ENCODE assay signal across 1 cellular context in the genomic region with DNA sequence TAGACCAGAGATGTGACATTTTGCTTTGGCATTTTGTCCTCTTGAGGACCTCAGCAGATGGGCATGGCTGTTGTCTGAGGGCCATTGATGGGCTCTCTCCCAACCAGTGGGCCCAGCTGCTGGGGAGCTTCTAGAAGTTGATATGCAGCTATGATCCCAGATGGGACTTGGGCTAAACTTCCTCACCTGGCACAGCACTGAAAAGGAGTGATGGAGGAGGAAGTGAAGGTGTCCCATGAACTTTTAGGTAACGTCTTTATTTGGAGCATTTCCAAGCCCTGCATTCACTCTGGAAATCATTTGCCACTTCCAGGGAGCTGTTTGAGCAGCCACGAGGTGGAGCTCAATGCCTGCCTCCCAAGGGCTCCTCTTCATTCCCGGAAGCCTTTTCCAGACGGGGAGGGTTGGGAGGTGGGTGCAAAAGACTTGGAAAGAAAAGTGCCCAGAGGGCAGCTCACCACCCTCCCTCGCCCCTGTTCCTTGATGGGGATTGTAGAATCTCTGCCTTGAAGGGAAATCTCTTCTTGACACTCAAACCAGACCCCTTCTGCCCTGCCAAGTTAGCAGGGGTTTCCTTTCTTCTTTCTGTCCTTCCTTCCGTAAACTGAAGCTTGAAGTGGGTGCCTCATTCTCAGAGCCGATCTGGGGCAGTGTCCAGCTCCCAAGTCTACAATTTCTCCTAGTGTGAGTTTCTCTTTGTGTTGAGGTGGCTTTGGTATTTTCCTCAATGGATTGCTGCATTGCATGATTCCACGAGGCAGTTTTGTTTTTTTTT.
TF ChIP-seq lines count a peak whose summit lies in the region.

No MANE protein-coding gene starts in this region.

TF ChIP-seq in HCT116, 20 proteins besides CTCF, POLR2A, EP300 and RAD21 (continued from another document):
- TF ChIP-seq, protein P1, sequence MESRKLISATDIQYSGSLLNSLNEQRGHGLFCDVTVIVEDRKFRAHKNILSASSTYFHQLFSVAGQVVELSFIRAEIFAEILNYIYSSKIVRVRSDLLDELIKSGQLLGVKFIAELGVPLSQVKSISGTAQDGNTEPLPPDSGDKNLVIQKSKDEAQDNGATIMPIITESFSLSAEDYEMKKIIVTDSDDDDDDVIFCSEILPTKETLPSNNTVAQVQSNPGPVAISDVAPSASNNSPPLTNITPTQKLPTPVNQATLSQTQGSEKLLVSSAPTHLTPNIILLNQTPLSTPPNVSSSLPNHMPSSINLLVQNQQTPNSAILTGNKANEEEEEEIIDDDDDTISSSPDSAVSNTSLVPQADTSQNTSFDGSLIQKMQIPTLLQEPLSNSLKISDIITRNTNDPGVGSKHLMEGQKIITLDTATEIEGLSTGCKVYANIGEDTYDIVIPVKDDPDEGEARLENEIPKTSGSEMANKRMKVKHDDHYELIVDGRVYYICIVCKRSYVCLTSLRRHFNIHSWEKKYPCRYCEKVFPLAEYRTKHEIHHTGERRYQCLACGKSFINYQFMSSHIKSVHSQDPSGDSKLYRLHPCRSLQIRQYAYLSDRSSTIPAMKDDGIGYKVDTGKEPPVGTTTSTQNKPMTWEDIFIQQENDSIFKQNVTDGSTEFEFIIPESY (IDR thresholded peaks at IDR 0.05; ENCODE audit: extremely low read depth, insufficient replicate concordance, low read length), result no peak
- TF ChIP-seq SIN3A (IDR thresholded peaks at IDR 0.05; ENCODE audit: low read depth) (no peak), REST (IDR thresholded peaks at IDR 0.05; ENCODE audit: low read depth) (no peak), SP1 (IDR thresholded peaks at IDR 0.05; ENCODE audit: low read depth) (no peak), YY1 (IDR thresholded peaks at IDR 0.05; ENCODE audit: extremely low read depth, insufficient replicate concordance, low read depth, low read length) (peak; percentile 66), EZH2 (IDR thresholded peaks at IDR 0.05) (no peak), ZNF274 (IDR thresholded peaks at IDR 0.05; ENCODE audit: low read depth, low read length) (no peak), POLR2AphosphoS5 (IDR thresholded peaks at IDR 0.05; ENCODE audit: low read depth, low read length) (peak; percentile 31; the same call in 1 of the 2 replicates), JUND (IDR thresholded peaks at IDR 0.05) (no peak), CEBPB (IDR thresholded peaks at IDR 0.05; ENCODE audit: low read depth) (no peak), MAX (IDR thresholded peaks at IDR 0.05) (peak; percentile 56; the same call in 1 of the 2 replicates), EZH2phosphoT487 (IDR thresholded peaks at IDR 0.05; ENCODE audit: borderline replicate concordance) (no peak), FOSL1 (IDR thresholded peaks at IDR 0.05; ENCODE audit: low read depth) (no peak)
- TF ChIP-seq, protein P2, sequence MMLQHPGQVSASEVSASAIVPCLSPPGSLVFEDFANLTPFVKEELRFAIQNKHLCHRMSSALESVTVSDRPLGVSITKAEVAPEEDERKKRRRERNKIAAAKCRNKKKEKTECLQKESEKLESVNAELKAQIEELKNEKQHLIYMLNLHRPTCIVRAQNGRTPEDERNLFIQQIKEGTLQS (IDR thresholded peaks at IDR 0.05), result no peak
